ENCODE assay signal across 8 cellular contexts in the genomic region with DNA sequence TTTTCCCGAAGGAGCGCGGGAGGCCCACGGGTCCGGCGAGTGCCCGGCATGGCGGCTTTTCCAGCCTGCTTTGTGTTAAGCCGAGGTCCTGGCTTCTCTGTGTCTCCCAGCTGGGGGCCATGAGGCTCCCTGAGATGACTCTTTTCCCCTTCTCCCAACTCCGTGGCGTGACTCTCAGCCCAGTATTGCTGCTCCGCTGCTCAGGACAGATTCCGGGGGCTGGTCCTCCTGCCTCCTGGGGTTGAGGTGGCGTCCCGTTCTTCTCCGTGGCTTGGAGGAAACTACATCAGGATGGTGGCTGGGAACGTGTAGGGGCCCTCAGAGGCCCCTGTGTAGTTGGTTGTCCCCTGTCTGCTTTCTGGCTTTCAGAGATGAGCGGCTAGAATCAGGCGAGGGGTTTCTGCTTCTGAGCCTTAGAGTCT. TPM values are rescaled to one million over a fixed set of nuclear protein-coding genes. Genes with fewer than 3 reads are reported as not detected.
DNase-seq lines count a peak whose midpoint lies in the region; ATAC-seq and TF ChIP-seq lines count a peak whose summit lies in the region.

No MANE protein-coding gene starts in this region.

- H3K4me1 Mint-ChIP-seq in CD8-positive, alpha-beta memory T cell, result peaks cover 0 to 26% (median 14%) of the 10 kb centered on the region in 3 donors

- intact Hi-C loops in PC-3 (cut with micrococcal nuclease), result no loop called here

- H3K9me3 Mint-ChIP-seq in CD8-positive, alpha-beta memory T cell, result no peaks in the 10 kb centered on the region

- H3K4me2 ChIP-seq in PC-3 (ENCODE audit: low read length), result peak overlapping the region; percentile 99

- no peaks in the 10 kb centered on the region for H3K9me3 ChIP-seq in CD8-positive, alpha-beta memory T cell (ENCODE audit: low read length)
- H3K9me3 ChIP-seq in PC-3 (ENCODE audit: low read length), result no peaks in the 10 kb centered on the region
- no peaks in the 10 kb centered on the region for H3K9me3 ChIP-seq in neutrophil

- no peaks in the 10 kb centered on the region for H3F3A ChIP-seq in PC-3 (ENCODE audit: low read length, unreplicated experiment)

- H4K20me1 ChIP-seq in PC-3 (ENCODE audit: low read length), result no peaks in the 10 kb centered on the region

- no TSS peak for BruUV-seq in PC-3 (replicated peaks; lab: Mats Ljungman, UMichigan)

- ATAC-seq in PC-3 (peak; percentile 3; the same call in 1 of the 2 replicates), GM18861 (IDR thresholded peaks at IDR 0.05; ENCODE audit: unreplicated experiment) (no peak)

- H3K27me3 Mint-ChIP-seq in CD8-positive, alpha-beta memory T cell, result no peaks in the 10 kb centered on the region

- DNase-seq in CD8-positive, alpha-beta memory T cell, result no peak
- no peak for DNase-seq in PC-3
- DNase-seq in epithelial cell of esophagus (ENCODE audit: low read depth), result no peak
- no peak for DNase-seq in HK-2 (ENCODE audit: unreplicated experiment)
- DNase-seq in DMS 273 treated with DMSO at 0.1 percent for 48 hours (lab: John Stamatoyannopoulos, UW), result no peak
- no peak for DNase-seq in T1000 (lab: John Stamatoyannopoulos, UW)

- peaks cover 25% of the 10 kb centered on the region for H3K4me1 ChIP-seq in CD8-positive, alpha-beta memory T cell (ENCODE audit: insufficient read depth, low read length)
- H3K4me1 ChIP-seq in PC-3 (ENCODE audit: insufficient read depth, low read length) (peaks cover 8% of the 10 kb centered on the region; the same call in 1 of the 2 replicates), neutrophil (ENCODE audit: control insufficient read depth in 1 of 2, insufficient read depth in 1 of 2, low read depth in 1 of 2, low read length in 1 of 2) (peaks cover 15 to 21% of the 10 kb centered on the region in 2 experiments)

- peak overlapping the region; percentile 54 for H3K27ac ChIP-seq in CD8-positive, alpha-beta memory T cell (ENCODE audit: low read depth, low read length)
- H3K27ac ChIP-seq in PC-3 (ENCODE audit: low read length) (no peak overlapping the region), neutrophil (no peak overlapping the region)

- H3K36me3 Mint-ChIP-seq in CD8-positive, alpha-beta memory T cell, result peaks cover 0 to 40% (median 0%) of the 10 kb centered on the region in 3 donors

- H3K27ac Mint-ChIP-seq in CD8-positive, alpha-beta memory T cell, result peak overlapping the region in 4 of 8 donors; percentile 71 to 83 (median 80)

- H3K9ac ChIP-seq in PC-3 (ENCODE audit: low read length), result peak overlapping the region; percentile 92

- no peaks in the 10 kb centered on the region for H3K36me3 ChIP-seq in CD8-positive, alpha-beta memory T cell (ENCODE audit: insufficient read depth, low read length)
- H3K36me3 ChIP-seq in PC-3 (ENCODE audit: low read depth, low read length) (peaks cover 16% of the 10 kb centered on the region), neutrophil (peaks cover 62% of the 10 kb centered on the region)

- CTCF ChIA-PET in CD8-positive, alpha-beta memory T cell (lab: Charles Lee), result interaction anchor here (1.3 to 1.7 kb wide), 2 partner anchors 54 to 93 kb away, joined by 3 read pairs; no protein-coding TSS in a partner anchor
- CTCF ChIA-PET in PC-3 (lab: Charles Lee), result interaction anchor here (0.7 kb wide), 1 partner anchor 93 kb away, joined by 3 read pairs; no protein-coding TSS in a partner anchor

- peak overlapping the region; percentile 75 to 90 (median 80) for H3K4me3 Mint-ChIP-seq in CD8-positive, alpha-beta memory T cell

- H3K79me2 ChIP-seq in PC-3 (ENCODE audit: low read length), result peaks cover 28% of the 10 kb centered on the region

- H3K27me3 ChIP-seq in CD8-positive, alpha-beta memory T cell (ENCODE audit: insufficient read depth, low read length, poor library complexity, severe bottlenecking), result no peaks in the 10 kb centered on the region
- no peaks in the 10 kb centered on the region for H3K27me3 ChIP-seq in PC-3 (ENCODE audit: low read length)
- H3K27me3 ChIP-seq in neutrophil, result no peaks in the 10 kb centered on the region

- TF ChIP-seq CTCF in PC-3 (conservative IDR thresholded peaks at IDR 0.05; ENCODE audit: low read depth, low read length) (no peak), epithelial cell of esophagus (IDR thresholded peaks at IDR 0.05; ENCODE audit: insufficient read depth, low read depth, low read length, missing control alignments) (no peak), neutrophil (IDR thresholded peaks at IDR 0.05) (no peak)

- H3K4me3 ChIP-seq in CD8-positive, alpha-beta memory T cell (ENCODE audit: low read length), result peak overlapping the region; percentile 67
- H3K4me3 ChIP-seq in PC-3 (ENCODE audit: low read length) (peak overlapping the region; percentile 100), epithelial cell of esophagus (ENCODE audit: low read length) (peak overlapping the region; percentile 79), neutrophil (ENCODE audit: low read depth in 1 of 2, low read length in 1 of 2) (peak overlapping the region; percentile 64 to 65)

- POLR2A ChIA-PET in CD8-positive, alpha-beta memory T cell (lab: Charles Lee), result interaction anchor here (0.6 to 1.1 kb wide), 2 partner anchors 13 to 22 kb away, joined by 3 to 5 read pairs; a partner anchor contains a TSS
- POLR2A ChIA-PET in PC-3 (lab: Charles Lee; ENCODE audit: unreplicated experiment), result interaction anchor here (0.7 to 1.0 kb wide), 2 partner anchors 12 to 15 kb away, joined by 3 to 5 read pairs; a partner anchor contains a TSS

- H3K9me2 ChIP-seq in PC-3 (replicated peaks; ENCODE audit: low read length), result no peaks in the 10 kb centered on the region

- no peak overlapping the region for H2AFZ ChIP-seq in PC-3 (ENCODE audit: low read length)

RNA-seq across cellular contexts. Expression of a gene that starts 1.0 kb away (rescaled TPM):
- 100 to 1,000 TPM; 122 to 125 TPM for total RNA-seq in CD8-positive, alpha-beta memory T cell
- polyA plus RNA-seq in CD8-positive, alpha-beta memory T cell, result 151 TPM
- total RNA-seq in PC-3 (2014; rRNA removed), result 240 and 287 TPM in 2 replicates

RNA-seq across cellular contexts. Expression of a gene that starts 1.0 kb away (rescaled TPM):
- total RNA-seq in CD8-positive, alpha-beta memory T cell, result 10 to 100 TPM; 18.1 to 19.4 TPM
- 7.3 TPM for polyA plus RNA-seq in CD8-positive, alpha-beta memory T cell
- total RNA-seq in PC-3 (2014; rRNA removed), result 46.7 and 46.8 TPM in 2 replicates

RNA-seq across cellular contexts. Expression of a gene that starts 13.0 kb away (rescaled TPM):
- 100 to 1,000 TPM; 206 to 210 TPM for total RNA-seq in CD8-positive, alpha-beta memory T cell
- polyA plus RNA-seq in CD8-positive, alpha-beta memory T cell, result 142 TPM
- total RNA-seq in PC-3 (2014; rRNA removed), result 205 and 262 TPM in 2 replicates

RNA-seq across cellular contexts. Expression of a gene that starts 15.2 kb away (rescaled TPM):
- 100 to 1,000 TPM; 117 to 127 TPM for total RNA-seq in CD8-positive, alpha-beta memory T cell
- polyA plus RNA-seq in CD8-positive, alpha-beta memory T cell, result 108 TPM
- total RNA-seq in PC-3 (2014; rRNA removed), result 135 and 142 TPM in 2 replicates

RNA-seq across cellular contexts. Expression of a gene that starts 21.2 kb away (rescaled TPM):
- total RNA-seq in CD8-positive, alpha-beta memory T cell, result 1 to 10 TPM; 4.2 to 4.5 TPM
- polyA plus RNA-seq in CD8-positive, alpha-beta memory T cell, result not detected
- total RNA-seq in PC-3 (2014; rRNA removed), result 46.8 and 52.2 TPM in 2 replicates
